In the genomic region with DNA sequence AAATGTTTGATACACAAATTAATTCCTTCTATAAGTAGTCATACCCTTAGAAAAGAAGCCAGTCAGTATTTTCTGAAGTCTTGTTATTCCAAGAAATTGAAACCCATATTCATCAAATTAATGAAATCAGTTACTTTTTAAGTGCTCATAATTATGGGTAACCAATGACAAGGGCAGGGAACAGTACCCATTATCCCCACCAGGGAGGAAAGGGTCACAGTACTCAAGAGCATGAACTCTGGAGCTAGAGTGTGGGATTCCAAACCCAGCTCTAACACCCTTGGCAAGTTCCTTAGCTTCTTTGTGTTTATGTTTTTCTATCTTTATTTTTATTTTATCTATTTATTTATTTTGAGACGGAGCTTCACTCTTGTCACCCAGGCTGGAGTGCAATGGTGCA, we compare ENCODE assay signal across 20 cellular contexts.
DNase-seq lines count a peak whose midpoint lies in the region; ATAC-seq and TF ChIP-seq lines count a peak whose summit lies in the region.
"Had no signal": no experiment of that assay in that cellular context is flagged by ENCODE, and none has a peak within 500 bp of the region (broad histone marks: within the 10 kb centered on the region; RNA-seq: fewer than 3 reads in every experiment).

No MANE protein-coding gene starts in this region.

- no peak overlapping the region for H3K27ac Mint-ChIP-seq in progenitor cell of endocrine pancreas
- H3K27ac Mint-ChIP-seq: B cell; CD4-positive, CD25-positive, alpha-beta regulatory T cell; CD8-positive, alpha-beta T cell had no signal

- H3K79me2 ChIP-seq in HCT116 (ENCODE audit: insufficient read depth, low read length): no peaks in the 10 kb centered on the region

- H3K9me3 Mint-ChIP-seq in progenitor cell of endocrine pancreas (ENCODE audit: low read depth): no peaks in the 10 kb centered on the region
- H3K9me3 Mint-ChIP-seq: CD8-positive, alpha-beta T cell had no signal

- no peaks in the 10 kb centered on the region for H3K9me2 ChIP-seq in HCT116 (ENCODE audit: insufficient read depth)

- H3K4me3 Mint-ChIP-seq in progenitor cell of endocrine pancreas (ENCODE audit: low read depth): no peak overlapping the region
- H3K4me3 Mint-ChIP-seq: B cell; CD4-positive, CD25-positive, alpha-beta regulatory T cell; CD8-positive, alpha-beta T cell had no signal

- no peaks in the 10 kb centered on the region for H3K36me3 Mint-ChIP-seq in progenitor cell of endocrine pancreas (ENCODE audit: insufficient read depth)
- H3K36me3 Mint-ChIP-seq: CD4-positive, CD25-positive, alpha-beta regulatory T cell; CD8-positive, alpha-beta T cell had no signal

- TF ChIP-seq POLR2A in HCT116 (IDR thresholded peaks at IDR 0.05; ENCODE audit: borderline replicate concordance, extremely low read depth, insufficient read depth, insufficient read length): no peak

- no TSS peak for BruUV-seq in HCT116 (replicated peaks; lab: Mats Ljungman, UMichigan)

- H3K9me3 ChIP-seq in HCT116 (ENCODE audit: control insufficient read depth in 1 of 2, insufficient read depth in 1 of 2, low read depth in 1 of 2, low read length in 2 of 2) (no peaks in the 10 kb centered on the region), right atrium auricular region (no peaks in the 10 kb centered on the region)
- H3K9me3 ChIP-seq: BLaER1, Caco-2, HAP-1 had no signal

- 0 out of 2 replicates have a peak, but pooled peaks have one; percentile 47 for ATAC-seq in HCT116
- no peak for ATAC-seq in GM18867 (IDR thresholded peaks at IDR 0.05; ENCODE audit: unreplicated experiment)
- ATAC-seq: CD8-positive, alpha-beta T cell had no signal

- RAD21 ChIA-PET in HCT116 (lab: Charles Lee; ENCODE audit: low non-redundant PET in 1 of 2, low total read pairs in 2 of 2, uncharacterized antibody in 2 of 2, unreplicated experiment in 2 of 2): no interaction called here

- H3K36me3 ChIP-seq in HCT116 (ENCODE audit: control insufficient read depth in 1 of 2, insufficient read depth in 2 of 2, low read length in 2 of 2) (no peaks in the 10 kb centered on the region), right atrium auricular region (no peaks in the 10 kb centered on the region)
- H3K36me3 ChIP-seq: BLaER1, HAP-1 had no signal

- H3K4me3 ChIP-seq in HCT116 (replicated peaks in 1 of 2; ENCODE audit: low read depth in 1 of 2, low read length in 2 of 2) (no peak overlapping the region), cardiac fibroblast (replicated peaks in 1 of 2; ENCODE audit: low read depth in 2 of 2, low read length in 2 of 2) (no peak overlapping the region), right atrium auricular region (no peak overlapping the region)
- H3K4me3 ChIP-seq: BLaER1, GM23248, HAP-1 had no signal

- no peak overlapping the region for H2AFZ ChIP-seq in HCT116 (ENCODE audit: low read depth, low read length, poor library complexity, severe bottlenecking)
- H2AFZ ChIP-seq: GM23248 had no signal

- no peaks in the 10 kb centered on the region for H4K20me1 ChIP-seq in HCT116 (ENCODE audit: insufficient read depth)
- H4K20me1 ChIP-seq: BLaER1 had no signal

- H3K27me3 ChIP-seq in HCT116 (ENCODE audit: insufficient read depth, low read length): no peaks in the 10 kb centered on the region
- no peaks in the 10 kb centered on the region for H3K27me3 ChIP-seq in right atrium auricular region
- H3K27me3 ChIP-seq: BLaER1 had no signal

- CTCF ChIA-PET in HCT116 (lab: Charles Lee): no interaction called here

- no peak for TF ChIP-seq RAD21 in HCT116 (IDR thresholded peaks at IDR 0.05; ENCODE audit: low read depth)

- H3K27me3 Mint-ChIP-seq in progenitor cell of endocrine pancreas: no peaks in the 10 kb centered on the region

- POLR2A ChIA-PET in HCT116 (lab: Charles Lee): no interaction called here

- H3K4me1 ChIP-seq in HCT116 (ENCODE audit: control insufficient read depth in 1 of 2, insufficient read depth in 2 of 2, low read length in 2 of 2) (peaks cover 0 to 8% of the 10 kb centered on the region in 2 experiments; a peak in 3 of 4 replicates), right atrium auricular region (no peaks in the 10 kb centered on the region)
- H3K4me1 ChIP-seq: BLaER1, Caco-2, HAP-1 had no signal

- H3K27ac ChIP-seq in HCT116 (ENCODE audit: low read depth, low read length) (no peak overlapping the region), right atrium auricular region (no peak overlapping the region)
- H3K27ac ChIP-seq: 22Rv1, BLaER1, C4-2B, GM23248 had no signal

- no peak overlapping the region for H3K9ac ChIP-seq in HCT116 (ENCODE audit: low read length)
- H3K9ac ChIP-seq: BLaER1, GM23248 had no signal

- TF ChIP-seq CTCF in HCT116 (IDR thresholded peaks at IDR 0.05 in 2 of 3, conservative IDR thresholded peaks at IDR 0.05 in 1 of 3; ENCODE audit: borderline replicate concordance in 1 of 3, insufficient read depth in 1 of 3, low read depth in 2 of 3, low read length in 2 of 3) (0 out of 6 replicates have a peak, but pooled peaks of 1 of the 3 experiments have one; percentile 13), cardiac fibroblast (IDR thresholded peaks at IDR 0.05; ENCODE audit: low read depth, low read length) (peak; percentile 15), progenitor cell of endocrine pancreas (IDR thresholded peaks at IDR 0.05; ENCODE audit: unreplicated experiment) (peak; percentile 11), right atrium auricular region (IDR thresholded peaks at IDR 0.05) (no peak)

- no peak overlapping the region for H3K4me2 ChIP-seq in HCT116 (ENCODE audit: low read length)
- H3K4me2 ChIP-seq: BLaER1 had no signal

- DNase-seq in DMS53 (lab: John Stamatoyannopoulos, UW): peak; percentile 3
- DNase-seq in DMS53 treated with DMSO at 0.1 percent for 48 hours (lab: John Stamatoyannopoulos, UW; ENCODE audit: unreplicated experiment): no peak
- no peak for DNase-seq in HCT116 (ENCODE audit: low read depth, low spot score)
- DNase-seq in cardiac fibroblast (ENCODE audit: low read depth in 2 of 2): no peak
- DNase-seq in progenitor cell of endocrine pancreas (ENCODE audit: low spot score, unreplicated experiment): no peak
- DNase-seq in central memory CD4-positive, alpha-beta T cell: no peak
- DNase-seq in right atrium auricular region (ENCODE audit: low spot score): no peak
- DNase-seq: Caco-2; CD4-positive, CD25-positive, alpha-beta regulatory T cell; CD8-positive, alpha-beta T cell; DMS153; DMS79 treated with DMSO at 0.1 percent for 48 hours; GF-D8; GM23248 had no signal

- no peaks in the 10 kb centered on the region for H3K4me1 Mint-ChIP-seq in progenitor cell of endocrine pancreas (ENCODE audit: low read depth)
- H3K4me1 Mint-ChIP-seq: B cell had no signal

- intact Hi-C loops in HCT116 (cut with micrococcal nuclease): no loop called here

TF ChIP-seq in HCT116, 20 proteins besides CTCF, POLR2A, EP300 and RAD21 (continues in another document):
- TF ChIP-seq FOSL1 (IDR thresholded peaks at IDR 0.05; ENCODE audit: low read depth): no peak
- TF ChIP-seq YY1 (IDR thresholded peaks at IDR 0.05; ENCODE audit: extremely low read depth, insufficient replicate concordance, low read depth, low read length): no peak
- no peak for TF ChIP-seq CEBPB (IDR thresholded peaks at IDR 0.05; ENCODE audit: low read depth)
- TF ChIP-seq CBX3 (IDR thresholded peaks at IDR 0.05; ENCODE audit: low read depth): no peak
- no peak for TF ChIP-seq TCF7L2 (IDR thresholded peaks at IDR 0.05; ENCODE audit: borderline replicate concordance, extremely low read depth, insufficient read depth, insufficient read length)
- TF ChIP-seq, protein P1, sequence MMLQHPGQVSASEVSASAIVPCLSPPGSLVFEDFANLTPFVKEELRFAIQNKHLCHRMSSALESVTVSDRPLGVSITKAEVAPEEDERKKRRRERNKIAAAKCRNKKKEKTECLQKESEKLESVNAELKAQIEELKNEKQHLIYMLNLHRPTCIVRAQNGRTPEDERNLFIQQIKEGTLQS (IDR thresholded peaks at IDR 0.05): no peak
- no peak for TF ChIP-seq ZNF274 (IDR thresholded peaks at IDR 0.05; ENCODE audit: low read depth, low read length)
- TF ChIP-seq, protein P2, sequence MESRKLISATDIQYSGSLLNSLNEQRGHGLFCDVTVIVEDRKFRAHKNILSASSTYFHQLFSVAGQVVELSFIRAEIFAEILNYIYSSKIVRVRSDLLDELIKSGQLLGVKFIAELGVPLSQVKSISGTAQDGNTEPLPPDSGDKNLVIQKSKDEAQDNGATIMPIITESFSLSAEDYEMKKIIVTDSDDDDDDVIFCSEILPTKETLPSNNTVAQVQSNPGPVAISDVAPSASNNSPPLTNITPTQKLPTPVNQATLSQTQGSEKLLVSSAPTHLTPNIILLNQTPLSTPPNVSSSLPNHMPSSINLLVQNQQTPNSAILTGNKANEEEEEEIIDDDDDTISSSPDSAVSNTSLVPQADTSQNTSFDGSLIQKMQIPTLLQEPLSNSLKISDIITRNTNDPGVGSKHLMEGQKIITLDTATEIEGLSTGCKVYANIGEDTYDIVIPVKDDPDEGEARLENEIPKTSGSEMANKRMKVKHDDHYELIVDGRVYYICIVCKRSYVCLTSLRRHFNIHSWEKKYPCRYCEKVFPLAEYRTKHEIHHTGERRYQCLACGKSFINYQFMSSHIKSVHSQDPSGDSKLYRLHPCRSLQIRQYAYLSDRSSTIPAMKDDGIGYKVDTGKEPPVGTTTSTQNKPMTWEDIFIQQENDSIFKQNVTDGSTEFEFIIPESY (IDR thresholded peaks at IDR 0.05; ENCODE audit: extremely low read depth, insufficient replicate concordance, low read length): no peak
- no peak for TF ChIP-seq ZFX (IDR thresholded peaks at IDR 0.05)
- TF ChIP-seq SRF (IDR thresholded peaks at IDR 0.05; ENCODE audit: low read depth): no peak

Comparison
In these comparisons a context has a peak if more than half of its experiments do, and no peak if none do; other contexts are left out.
1. CTCF ChIP-seq: peak in cardiac fibroblast (single experiment) and progenitor cell of endocrine pancreas (single experiment); none in right atrium auricular region (0 of 2).